ENCODE assay signal across 1 cellular context in genomic region chr2:167331636-167332232, GRCh38.
A peak's percentile ranks its signal among the peaks of the same experiment; 100 is the strongest.
TF ChIP-seq lines count a peak whose summit lies in the region.

No MANE protein-coding gene starts in this region.

TF ChIP-seq in H1, 55 proteins besides CTCF, POLR2A, EP300 and RAD21 (continued from another document):
- TF ChIP-seq SP4 (IDR thresholded peaks at IDR 0.05; ENCODE audit: low read length) (0 out of 2 replicates have a peak, but pooled peaks have one; percentile 57), HDAC2 (IDR thresholded peaks at IDR 0.05; ENCODE audit: borderline replicate concordance in 1 of 2, low read depth in 2 of 2, low read length in 2 of 2) (peak in 1 of 2 experiments; percentile 97; a peak in 1 of 4 replicates), RFX5 (IDR thresholded peaks at IDR 0.05; ENCODE audit: borderline replicate concordance, low read depth, low read length) (no peak), CHD1 (IDR thresholded peaks at IDR 0.05; ENCODE audit: low read depth, low read length) (no peak), ATF2 (IDR thresholded peaks at IDR 0.05; ENCODE audit: low read length) (peak; percentile 80), NANOG (IDR thresholded peaks at IDR 0.05; ENCODE audit: insufficient read depth, low read depth, low read length, poor library complexity, severe bottlenecking) (peak; percentile 76), EGR1 (IDR thresholded peaks at IDR 0.05; ENCODE audit: borderline replicate concordance, low read depth, low read length) (peak; percentile 15; the same call in 1 of the 2 replicates), HDAC6 (IDR thresholded peaks at IDR 0.05; ENCODE audit: low read depth, low read length) (no peak), SP2 (IDR thresholded peaks at IDR 0.05; ENCODE audit: low read length) (no peak), JUN (IDR thresholded peaks at IDR 0.05; ENCODE audit: low read depth, low read length) (no peak), TAF1 (IDR thresholded peaks at IDR 0.05; ENCODE audit: low read depth, low read length) (no peak), KDM1A (IDR thresholded peaks at IDR 0.05; ENCODE audit: borderline replicate concordance, low read length) (peak; percentile 72; the same call in 1 of the 2 replicates), CTBP2 (IDR thresholded peaks at IDR 0.05; ENCODE audit: borderline replicate concordance, insufficient read depth, insufficient read length, low read length) (peak; percentile 57), EZH2 (IDR thresholded peaks at IDR 0.05; ENCODE audit: low read depth, low read length, severe bottlenecking) (no peak), CBX8 (IDR thresholded peaks at IDR 0.05; ENCODE audit: borderline replicate concordance, low read depth, low read length) (no peak), RBBP5 (IDR thresholded peaks at IDR 0.05; ENCODE audit: borderline replicate concordance, low read depth, low read length) (no peak), NRF1 (IDR thresholded peaks at IDR 0.05; ENCODE audit: low read depth, low read length) (peak; percentile 85), PHF8 (conservative IDR thresholded peaks at IDR 0.05; ENCODE audit: low read depth, low read length) (no peak), TBP (IDR thresholded peaks at IDR 0.05; ENCODE audit: low read depth, low read length) (0 out of 2 replicates have a peak, but pooled peaks have one; percentile 18), SRF (IDR thresholded peaks at IDR 0.05; ENCODE audit: low read depth, low read length) (peak; percentile 43; the same call in 1 of the 2 replicates), TAF7 (optimal IDR thresholded peaks at IDR 0.05; ENCODE audit: borderline replicate concordance, low read depth, low read length) (peak; percentile 15), BACH1 (IDR thresholded peaks at IDR 0.05; ENCODE audit: low read length) (peak; percentile 36; the same call in 1 of the 2 replicates), BCL11A (IDR thresholded peaks at IDR 0.05; ENCODE audit: low read depth in 2 of 2, low read length in 2 of 2) (peak in 1 of 2 experiments; percentile 66), MAFK (IDR thresholded peaks at IDR 0.05; ENCODE audit: low read depth, low read length) (no peak), GTF2F1 (IDR thresholded peaks at IDR 0.05; ENCODE audit: borderline replicate concordance, low read depth, low read length) (0 out of 2 replicates have a peak, but pooled peaks have one; percentile 27), SP1 (IDR thresholded peaks at IDR 0.05; ENCODE audit: low read depth, low read length) (peak; percentile 72), MAX (IDR thresholded peaks at IDR 0.05) (peak; percentile 54; the same call in 1 of the 2 replicates), TCF12 (IDR thresholded peaks at IDR 0.05; ENCODE audit: low read depth, low read length) (0 out of 2 replicates have a peak, but pooled peaks have one; percentile 35), YY1 (IDR thresholded peaks at IDR 0.05; ENCODE audit: low read depth, low read length) (peak; percentile 58; the same call in 1 of the 2 replicates), TEAD4 (IDR thresholded peaks at IDR 0.05; ENCODE audit: low read depth, low read length) (peak; percentile 87), CBX5 (IDR thresholded peaks at IDR 0.05; ENCODE audit: low read depth, low read length) (no peak)
